Comparison of ENCODE assay signal across 19 cellular contexts in genomic region chr5:151106509-151106908, GRCh38. TPM values are rescaled to one million over a fixed set of nuclear protein-coding genes. Genes with fewer than 3 reads are reported as not detected.
DNase-seq lines count a peak whose midpoint lies in the region; ATAC-seq and TF ChIP-seq lines count a peak whose summit lies in the region.
"Had no signal": no experiment of that assay in that cellular context is flagged by ENCODE, and none has a peak within 500 bp of the region (broad histone marks: within the 10 kb centered on the region; RNA-seq: fewer than 3 reads in every experiment).

No MANE protein-coding gene starts in this region.

- H3K27ac ChIP-seq in body of pancreas (peak overlapping the region; percentile 77 to 86 (median 82)), vagina (peak overlapping the region; percentile 64), tibial artery (peak overlapping the region in 1 of 2 donors; percentile 9)
- H3K27ac ChIP-seq: neural progenitor cell had no signal

- no peak for DNase-seq in stimulated activated naive CD8-positive, alpha-beta T cell treated with anti-CD3 and anti-CD28 coated beads, Interleukin-15, amount 100 ng/mL, for 72 hours
- DNase-seq in body of pancreas (no peak), vagina (ENCODE audit: extremely low spot score in 2 of 2) (no peak), NCI-H1048 (lab: John Stamatoyannopoulos, UW) (no peak), NOMO-1 (lab: John Stamatoyannopoulos, UW; ENCODE audit: unreplicated experiment in 2 of 2) (no peak), tibial artery (no peak)
- DNase-seq in naive thymus-derived CD8-positive, alpha-beta T cell = no peak
- DNase-seq: anterior cingulate cortex; Caco-2; IMR-90; kidney; NCI-H187; NK-92 treated with Interleukin-12 subunit alpha and Interleukin-12 subunit beta, amount 100 ng/mL, for 24 hours; RPMI8226; stimulated activated CD4-positive, alpha-beta T cell treated with anti-CD3 and anti-CD28 coated beads, Interleukin-15, amount 100 ng/mL, for 24 hours; stimulated activated naive CD8-positive, alpha-beta T cell treated with anti-CD3 and anti-CD28 coated beads, Interleukin-15, Interleukin-2, amounts not matched to agents 100 U/mL and 50 U/mL, for 24 hours had no signal

- peaks cover 87% of the 10 kb centered on the region for H3K36me3 Mint-ChIP-seq in stimulated activated naive CD8-positive, alpha-beta T cell treated with anti-CD3 and anti-CD28 coated beads, Interleukin-15, Interleukin-2, amounts not matched to agents 100 ng/mL and 50 ng/mL, for 24 hours (ENCODE audit: low read depth)
- peaks cover 0 to 96% (median 43%) of the 10 kb centered on the region in 3 donors for H3K36me3 Mint-ChIP-seq in naive thymus-derived CD8-positive, alpha-beta T cell

- no peak overlapping the region for H3K4me3 Mint-ChIP-seq in stimulated activated naive CD8-positive, alpha-beta T cell treated with anti-CD3 and anti-CD28 coated beads, Interleukin-15, Interleukin-2, amounts not matched to agents 100 ng/mL and 50 ng/mL, for 24 hours
- H3K4me3 Mint-ChIP-seq in stimulated activated naive CD8-positive, alpha-beta T cell treated with anti-CD3 and anti-CD28 coated beads, Interleukin-15, amount 100 ng/mL, for 72 hours = no peak overlapping the region
- no peak overlapping the region for H3K4me3 Mint-ChIP-seq in naive thymus-derived CD8-positive, alpha-beta T cell
- H3K4me3 Mint-ChIP-seq: neural progenitor cell had no signal

- no peaks in the 10 kb centered on the region for H3K27me3 Mint-ChIP-seq in stimulated activated naive CD8-positive, alpha-beta T cell treated with anti-CD3 and anti-CD28 coated beads, Interleukin-15, Interleukin-2, amounts not matched to agents 100 ng/mL and 50 ng/mL, for 24 hours
- no peaks in the 10 kb centered on the region for H3K27me3 Mint-ChIP-seq in stimulated activated naive CD8-positive, alpha-beta T cell treated with anti-CD3 and anti-CD28 coated beads, Interleukin-15, amount 100 ng/mL, for 72 hours
- no peaks in the 10 kb centered on the region for H3K27me3 Mint-ChIP-seq in naive thymus-derived CD8-positive, alpha-beta T cell

- POLR2A ChIA-PET in naive thymus-derived CD8-positive, alpha-beta T cell (lab: Charles Lee) = no interaction called here

- H3K36me3 ChIP-seq in body of pancreas (replicated peaks in 1 of 2; ENCODE audit: insufficient read depth in 1 of 2, low read depth in 2 of 2) (no peaks in the 10 kb centered on the region), vagina (peaks cover 0 to 12% of the 10 kb centered on the region in 2 donors), tibial artery (peaks cover 49 to 100% (median 93%) of the 10 kb centered on the region in 3 donors)
- H3K36me3 ChIP-seq: neural progenitor cell had no signal

- H3K9me3 Mint-ChIP-seq in stimulated activated naive CD8-positive, alpha-beta T cell treated with anti-CD3 and anti-CD28 coated beads, Interleukin-15, Interleukin-2, amounts not matched to agents 100 ng/mL and 50 ng/mL, for 24 hours = no peaks in the 10 kb centered on the region
- no peaks in the 10 kb centered on the region for H3K9me3 Mint-ChIP-seq in stimulated activated naive CD8-positive, alpha-beta T cell treated with anti-CD3 and anti-CD28 coated beads, Interleukin-15, amount 100 ng/mL, for 72 hours
- no peaks in the 10 kb centered on the region for H3K9me3 Mint-ChIP-seq in naive thymus-derived CD8-positive, alpha-beta T cell
- H3K9me3 Mint-ChIP-seq: neural progenitor cell had no signal

- H3K4me3 ChIP-seq in body of pancreas (no peak overlapping the region), vagina (no peak overlapping the region), tibial artery (no peak overlapping the region)
- H3K4me3 ChIP-seq: HAP-1, neural progenitor cell had no signal

- intact Hi-C loops in body of pancreas (cut with DNase I) = loop anchor here (5.0 kb wide), 1 partner anchor 34 kb away; no protein-coding TSS in a partner anchor
- intact Hi-C loops in vagina (cut with DNase I) = loop anchor here (5.0 kb wide), 1 partner anchor 99 kb away; no protein-coding TSS in a partner anchor
- intact Hi-C loops in tibial artery (cut with DNase I; ENCODE audit: low total_unique reads) = no loop called here

- TF ChIP-seq CTCF in body of pancreas (IDR thresholded peaks at IDR 0.05) = no peak
- TF ChIP-seq CTCF in vagina (IDR thresholded peaks at IDR 0.05) = no peak
- TF ChIP-seq CTCF in tibial artery (IDR thresholded peaks at IDR 0.05) = no peak

- H3K4me1 ChIP-seq in body of pancreas (peaks cover 69% of the 10 kb centered on the region), vagina (peaks cover 35% of the 10 kb centered on the region), tibial artery (peaks cover 0 to 18% (median 11%) of the 10 kb centered on the region in 4 donors)
- H3K4me1 ChIP-seq: Caco-2, HAP-1, neural progenitor cell had no signal

- no peak for TF ChIP-seq POLR2A in body of pancreas (IDR thresholded peaks at IDR 0.05)
- TF ChIP-seq POLR2A in vagina (IDR thresholded peaks at IDR 0.05) = no peak

- 60 to 64% methylated on average over 2 of the region's 2 CpGs for WGBS in body of pancreas, 2 donors

- peak overlapping the region; percentile 49 for H3K27ac Mint-ChIP-seq in stimulated activated naive CD8-positive, alpha-beta T cell treated with anti-CD3 and anti-CD28 coated beads, Interleukin-15, Interleukin-2, amounts not matched to agents 100 ng/mL and 50 ng/mL, for 24 hours
- H3K27ac Mint-ChIP-seq in stimulated activated naive CD8-positive, alpha-beta T cell treated with anti-CD3 and anti-CD28 coated beads, Interleukin-15, amount 100 ng/mL, for 72 hours = no peak overlapping the region
- H3K27ac Mint-ChIP-seq in naive thymus-derived CD8-positive, alpha-beta T cell = peak overlapping the region in 9 of 10 donors; percentile 12 to 81 (median 63)
- H3K27ac Mint-ChIP-seq: neural progenitor cell had no signal

- ATAC-seq in stimulated activated naive CD8-positive, alpha-beta T cell treated with anti-CD3 and anti-CD28 coated beads, Interleukin-15, amount 100 ng/mL, for 72 hours = no peak
- no peak for ATAC-seq in body of pancreas
- no peak for ATAC-seq in naive thymus-derived CD8-positive, alpha-beta T cell
- ATAC-seq: stimulated activated naive CD8-positive, alpha-beta T cell treated with anti-CD3 and anti-CD28 coated beads, Interleukin-15, Interleukin-2, amounts not matched to agents 100 U/mL and 50 U/mL, for 24 hours had no signal

- H3K4me1 Mint-ChIP-seq in stimulated activated naive CD8-positive, alpha-beta T cell treated with anti-CD3 and anti-CD28 coated beads, Interleukin-15, Interleukin-2, amounts not matched to agents 100 ng/mL and 50 ng/mL, for 24 hours (ENCODE audit: low read depth) = peaks cover 4% of the 10 kb centered on the region
- peaks cover 5% of the 10 kb centered on the region for H3K4me1 Mint-ChIP-seq in stimulated activated naive CD8-positive, alpha-beta T cell treated with anti-CD3 and anti-CD28 coated beads, Interleukin-15, amount 100 ng/mL, for 72 hours
- peaks cover 0 to 8% (median 3%) of the 10 kb centered on the region in 4 donors for H3K4me1 Mint-ChIP-seq in naive thymus-derived CD8-positive, alpha-beta T cell
- H3K4me1 Mint-ChIP-seq: neural progenitor cell had no signal

- H3K27me3 ChIP-seq in body of pancreas (no peaks in the 10 kb centered on the region), vagina (no peaks in the 10 kb centered on the region), tibial artery (no peaks in the 10 kb centered on the region)
- H3K27me3 ChIP-seq: neural progenitor cell had no signal

- H3K9me3 ChIP-seq in body of pancreas (no peaks in the 10 kb centered on the region), vagina (no peaks in the 10 kb centered on the region), tibial artery (no peaks in the 10 kb centered on the region)
- H3K9me3 ChIP-seq: Caco-2, HAP-1 had no signal

RNA-seq across cellular contexts. Expression of gene TNIP1, which starts 25.7 kb away (rescaled TPM):
- total RNA-seq in body of pancreas (100 to 1,000 TPM in 1 of 2 donors, 10 to 100 TPM in 1; 89.3 to 111 TPM), vagina (92.6 TPM)
- 100 to 1,000 TPM; 138 to 140 TPM for total RNA-seq in naive thymus-derived CD8-positive, alpha-beta T cell
- 10 to 100 TPM; 25.6 to 37.5 (median 29.8) TPM for polyA plus RNA-seq in naive thymus-derived CD8-positive, alpha-beta T cell

RNA-seq across cellular contexts. Expression of gene ANXA6, which starts 51.1 kb away (rescaled TPM):
- total RNA-seq in body of pancreas = 10 to 100 TPM; 60.3 to 60.4 TPM
- 100 to 1,000 TPM; 334 to 359 TPM for total RNA-seq in naive thymus-derived CD8-positive, alpha-beta T cell
- polyA plus RNA-seq in naive thymus-derived CD8-positive, alpha-beta T cell = 100 to 1,000 TPM; 242 to 318 (median 254) TPM
- total RNA-seq in vagina = 190 TPM

Comparison
In these comparisons a context has a peak if more than half of its experiments do, and no peak if none do; other contexts are left out.
1. H3K27ac Mint-ChIP-seq: peak in stimulated activated naive CD8-positive, alpha-beta T cell treated with anti-CD3 and anti-CD28 coated beads, Interleukin-15, Interleukin-2, amounts not matched to agents 100 ng/mL and 50 ng/mL, for 24 hours (single experiment) and naive thymus-derived CD8-positive, alpha-beta T cell (9 of 10); none in stimulated activated naive CD8-positive, alpha-beta T cell treated with anti-CD3 and anti-CD28 coated beads, Interleukin-15, amount 100 ng/mL, for 72 hours (0 of 2).